Comparison of ENCODE assay signal across 1 cellular context in the genomic region with DNA sequence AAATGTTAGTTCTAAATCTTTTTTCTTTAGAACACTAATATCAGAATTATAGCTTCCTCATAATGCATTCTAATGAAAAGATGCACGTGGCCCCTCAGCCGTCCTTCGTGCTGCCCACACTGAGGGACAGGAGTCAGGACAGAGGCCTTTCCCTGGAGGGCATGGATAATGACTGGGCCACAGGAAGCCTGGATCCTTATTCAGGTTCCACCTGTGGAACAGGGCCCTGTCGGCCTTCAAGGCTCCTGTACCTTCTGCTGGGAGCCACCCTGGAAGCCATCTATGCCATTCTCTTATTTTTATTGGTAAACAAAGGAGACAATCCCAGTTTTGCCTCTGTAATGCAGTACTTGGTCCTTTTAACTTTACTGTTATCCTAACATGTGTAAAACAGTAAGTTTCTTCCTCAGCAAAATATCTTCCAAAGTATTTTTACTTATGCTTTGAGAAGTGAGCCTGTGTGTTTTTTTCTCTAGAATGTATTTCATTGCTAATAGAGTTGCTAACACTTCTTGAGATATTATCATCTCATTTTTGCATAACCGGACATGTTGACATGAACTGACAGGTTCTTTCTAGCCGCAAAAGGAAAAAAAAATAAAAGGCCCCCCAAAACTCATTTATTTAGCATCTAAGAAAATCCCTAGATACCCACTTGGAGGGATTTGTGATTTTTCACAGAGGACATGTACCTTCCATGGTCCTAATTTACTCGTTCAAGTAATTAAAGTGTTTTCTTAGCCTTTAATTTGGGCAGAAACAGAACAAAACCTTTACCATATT.
TF ChIP-seq lines count a peak whose summit lies in the region.

No MANE protein-coding gene starts in this region.

TF ChIP-seq in GM12878, 131 proteins besides CTCF, POLR2A, EP300 and RAD21 (continued from another document):
- TF ChIP-seq BCL3 (IDR thresholded peaks at IDR 0.05; ENCODE audit: borderline replicate concordance, insufficient read depth, low read depth, low read length, poor library complexity, severe bottlenecking): peak; percentile 11
- TF ChIP-seq, protein P1, sequence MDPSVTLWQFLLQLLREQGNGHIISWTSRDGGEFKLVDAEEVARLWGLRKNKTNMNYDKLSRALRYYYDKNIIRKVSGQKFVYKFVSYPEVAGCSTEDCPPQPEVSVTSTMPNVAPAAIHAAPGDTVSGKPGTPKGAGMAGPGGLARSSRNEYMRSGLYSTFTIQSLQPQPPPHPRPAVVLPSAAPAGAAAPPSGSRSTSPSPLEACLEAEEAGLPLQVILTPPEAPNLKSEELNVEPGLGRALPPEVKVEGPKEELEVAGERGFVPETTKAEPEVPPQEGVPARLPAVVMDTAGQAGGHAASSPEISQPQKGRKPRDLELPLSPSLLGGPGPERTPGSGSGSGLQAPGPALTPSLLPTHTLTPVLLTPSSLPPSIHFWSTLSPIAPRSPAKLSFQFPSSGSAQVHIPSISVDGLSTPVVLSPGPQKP (IDR thresholded peaks at IDR 0.05; ENCODE audit: low read depth, low read length): no peak
